Comparison of ENCODE assay signal across 8 cellular contexts in the genomic region with DNA sequence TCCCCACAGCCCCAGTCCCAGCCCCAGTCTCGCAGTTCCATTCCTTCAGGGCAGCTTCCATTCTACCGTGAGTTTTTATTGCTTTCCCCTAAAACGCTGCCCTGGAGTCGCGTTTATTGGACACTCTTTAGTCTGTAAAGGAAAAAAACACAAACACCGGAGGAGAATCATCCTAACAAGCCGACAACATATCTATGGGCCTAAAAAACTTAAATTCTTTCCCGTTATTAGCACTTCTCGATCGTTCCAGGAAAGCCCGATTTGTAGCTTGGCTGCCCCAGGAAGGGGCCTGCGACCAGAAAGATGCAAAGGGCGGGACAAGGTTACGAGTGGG.
A peak's percentile ranks its signal among the peaks of the same experiment; 100 is the strongest.
DNase-seq lines count a peak whose midpoint lies in the region; ATAC-seq and TF ChIP-seq lines count a peak whose summit lies in the region.

No MANE protein-coding gene starts in this region.

- peak in 1 of 4 donors; percentile 37 for ATAC-seq in psoas muscle

- peak overlapping the region; percentile 70 for H3K27ac Mint-ChIP-seq in T-helper 2 cell treated with Interferon-gamma antibody and Interleukin-4, amounts not matched to agents 5 μg/mL and 100 μg/mL, for 36 hours

- no peaks in the 10 kb centered on the region for H3F3A ChIP-seq in PC-9 (ENCODE audit: insufficient read depth, low read depth)

- H3K4me3 ChIP-seq in PC-9 (peak overlapping the region; percentile 78), esophagus muscularis mucosa (peak overlapping the region; percentile 79 to 96 (median 90)), psoas muscle (peak overlapping the region; percentile 73)

- H3K27me3 ChIP-seq in PC-9 (ENCODE audit: insufficient read depth, low read depth) = no peaks in the 10 kb centered on the region
- peaks cover 0 to 4% (median 0%) of the 10 kb centered on the region in 4 donors for H3K27me3 ChIP-seq in esophagus muscularis mucosa
- H3K27me3 ChIP-seq in psoas muscle (ENCODE audit: insufficient read depth in 3 of 3, low read length in 2 of 3) = no peaks in the 10 kb centered on the region

- CTCF ChIA-PET in PC-9 (lab: Charles Lee) = no interaction called here

- H3K4me1 Mint-ChIP-seq in T-helper 2 cell treated with Interferon-gamma antibody and Interleukin-4, amounts not matched to agents 5 μg/mL and 100 μg/mL, for 36 hours (ENCODE audit: low read depth) = peaks cover 14% of the 10 kb centered on the region

- H3K27ac ChIP-seq in PC-9 = no peak overlapping the region
- H3K27ac ChIP-seq in esophagus muscularis mucosa (replicated peaks in 1 of 4) = peak overlapping the region; percentile 97 to 99 (median 99)
- H3K27ac ChIP-seq in psoas muscle = peak overlapping the region; percentile 76

- TF ChIP-seq EP300 in esophagus muscularis mucosa (IDR thresholded peaks at IDR 0.05) = no peak

- peaks cover 26% of the 10 kb centered on the region for H3K79me2 ChIP-seq in PC-9 (ENCODE audit: low read depth)

- TF ChIP-seq POLR2A in esophagus muscularis mucosa (IDR thresholded peaks at IDR 0.05; ENCODE audit: low read depth) = no peak

- no TSS peak for BruUV-seq in PC-9 (replicated peaks; lab: Mats Ljungman, UMichigan)

- peak overlapping the region; percentile 88 for H3K4me2 ChIP-seq in PC-9

- POLR2A ChIA-PET in PC-9 (lab: Charles Lee; ENCODE audit: unreplicated experiment) = interaction anchor here (0.5 to 1.3 kb wide), 9 partner anchors 15 to 380 kb away, joined by 3 to 26 read pairs (median 4); a partner anchor contains a TSS

- H3K36me3 ChIP-seq in PC-9 (ENCODE audit: low read depth) (no peaks in the 10 kb centered on the region), esophagus muscularis mucosa (no peaks in the 10 kb centered on the region), psoas muscle (ENCODE audit: insufficient read depth in 1 of 2, low read depth in 1 of 2) (no peaks in the 10 kb centered on the region)

- H2AFZ ChIP-seq in PC-9 = peak overlapping the region; percentile 86

- H3K9me2 ChIP-seq in PC-9 (ENCODE audit: insufficient read depth) = no peaks in the 10 kb centered on the region

- H3K9me3 ChIP-seq in PC-9 (ENCODE audit: insufficient read depth, low read depth) (no peaks in the 10 kb centered on the region), esophagus muscularis mucosa (no peaks in the 10 kb centered on the region), psoas muscle (no peaks in the 10 kb centered on the region)

- no peak for DNase-seq in T-helper 2 cell treated with Interferon-gamma antibody and Interleukin-4, amounts not matched to agents 5 μg/mL and 100 μg/mL, for 36 hours (ENCODE audit: low spot score)
- no peak for DNase-seq in T-helper 2 cell
- no peak for DNase-seq in PC-9
- no peak for DNase-seq in esophagus muscularis mucosa (ENCODE audit: extremely low spot score)
- DNase-seq in psoas muscle = no peak
- no peak for DNase-seq in NCI-H128 (lab: John Stamatoyannopoulos, UW; ENCODE audit: unreplicated experiment)
- no peak for DNase-seq in posterior cingulate gyrus
- DNase-seq in SIG-M5 treated with dmso at 0.1 percent for 504 hours (lab: John Stamatoyannopoulos, UW; ENCODE audit: unreplicated experiment) = no peak

- WGBS in esophagus muscularis mucosa = 2% methylated on average over 10 of the region's 14 CpGs
- WGBS in psoas muscle, 3 donors = 3 to 10% (median 4%) methylated on average over 13 to 14 of the region's 14 CpGs

- H3K4me1 ChIP-seq in PC-9 (replicated peaks; ENCODE audit: insufficient read depth) (peaks cover 8% of the 10 kb centered on the region; the same call in 1 of the 2 replicates), esophagus muscularis mucosa (peaks cover 4 to 22% (median 18%) of the 10 kb centered on the region in 4 donors), psoas muscle (peaks cover 32% of the 10 kb centered on the region)

- peak overlapping the region; percentile 88 for H3K4me3 Mint-ChIP-seq in T-helper 2 cell treated with Interferon-gamma antibody and Interleukin-4, amounts not matched to agents 5 μg/mL and 100 μg/mL, for 36 hours

- H3K9me3 Mint-ChIP-seq in T-helper 2 cell treated with Interferon-gamma antibody and Interleukin-4, amounts not matched to agents 5 μg/mL and 100 μg/mL, for 36 hours = no peaks in the 10 kb centered on the region

- H3K36me3 Mint-ChIP-seq in T-helper 2 cell treated with Interferon-gamma antibody and Interleukin-4, amounts not matched to agents 5 μg/mL and 100 μg/mL, for 36 hours (ENCODE audit: low read depth) = peaks cover 1% of the 10 kb centered on the region

- H4K20me1 ChIP-seq in PC-9 (ENCODE audit: insufficient read depth) = no peaks in the 10 kb centered on the region

- no peak for TF ChIP-seq CTCF in PC-9 (conservative IDR thresholded peaks at IDR 0.05)
- TF ChIP-seq CTCF in esophagus muscularis mucosa (IDR thresholded peaks at IDR 0.05) = no peak
- no peak for TF ChIP-seq CTCF in psoas muscle (IDR thresholded peaks at IDR 0.05)

- peaks cover 45% of the 10 kb centered on the region for H3K27me3 Mint-ChIP-seq in T-helper 2 cell treated with Interferon-gamma antibody and Interleukin-4, amounts not matched to agents 5 μg/mL and 100 μg/mL, for 36 hours (ENCODE audit: low read depth)

- intact Hi-C loops in PC-9 (cut with micrococcal nuclease; ENCODE audit: unreplicated experiment) (loop anchor here (1.0 to 5.0 kb wide), 3 partner anchors 15 to 114 kb away; no protein-coding TSS in a partner anchor), esophagus muscularis mucosa (cut with DNase I) (loop anchor here (2.0 to 5.0 kb wide), 4 partner anchors 15 to 244 kb away; no protein-coding TSS in a partner anchor), psoas muscle (cut with DNase I) (no loop called here), posterior cingulate gyrus (cut with DNase I) (no loop called here)

Comparison
In these comparisons a context has a peak if more than half of its experiments do, and no peak if none do; other contexts are left out.
1. intact Hi-C loops: an anchor here in PC-9 (1.0 to 5.0 kb wide) and esophagus muscularis mucosa (2.0 to 5.0 kb wide); none called in psoas muscle and posterior cingulate gyrus.